ENCODE assay signal across 23 cellular contexts in the genomic region with DNA sequence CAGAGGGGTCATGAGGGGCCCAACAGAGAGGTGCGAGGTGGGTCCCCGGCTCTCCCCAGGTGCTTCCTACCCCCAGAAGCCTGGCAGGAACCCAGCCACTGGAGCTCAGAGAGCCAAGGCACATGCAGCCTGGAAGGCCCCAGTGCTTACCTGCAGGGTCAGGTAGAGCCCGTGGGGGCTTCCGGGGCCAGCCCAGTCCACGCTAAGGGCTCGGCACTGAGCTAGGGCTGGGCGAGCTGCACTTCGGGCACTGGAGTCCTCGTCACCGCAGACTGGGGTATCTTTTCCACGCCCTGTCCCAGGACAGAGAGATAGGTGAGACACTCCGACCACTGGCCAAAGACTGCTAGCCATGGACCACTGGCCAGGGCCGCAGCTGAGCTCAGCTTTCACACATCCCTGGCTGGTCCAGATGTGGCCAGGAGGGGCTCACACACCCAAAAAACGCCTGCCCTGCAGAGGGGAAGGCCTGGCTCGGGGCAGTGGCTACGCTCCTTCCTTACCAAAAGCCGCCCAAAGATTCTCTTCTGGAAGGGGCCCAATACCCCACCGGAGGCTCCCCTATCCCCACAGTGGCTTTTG. TPM values are rescaled to one million over a fixed set of nuclear protein-coding genes. Genes with fewer than 3 reads are reported as not detected.
A peak's percentile ranks its signal among the peaks of the same experiment; 100 is the strongest.
DNase-seq lines count a peak whose midpoint lies in the region; ATAC-seq, FAIRE-seq and TF ChIP-seq lines count a peak whose summit lies in the region.
"Had no signal": no experiment of that assay in that cellular context is flagged by ENCODE, and none has a peak within 500 bp of the region (broad histone marks: within the 10 kb centered on the region; RNA-seq: fewer than 3 reads in every experiment).

No MANE protein-coding gene starts in this region.

- dilution Hi-C loops in IMR-90 (cut with HindIII; ENCODE audit: low sequenced_read_pairs, unreplicated experiment): no loop called here

- ATAC-seq in A549 (peak in 1 of 2 experiments; percentile 3; a peak in 3 of 6 replicates), IMR-90 (ENCODE audit: low read depth) (no peak), GM12878 (peak; percentile 10; the same call in 1 of the 3 replicates)
- ATAC-seq in naive thymus-derived CD4-positive, alpha-beta T cell: no peak

- H2BK15ac ChIP-seq in IMR-90 (ENCODE audit: low read depth, low read length) (no peak overlapping the region), mesendoderm (replicated peaks; ENCODE audit: low read depth) (no peak overlapping the region)

- H3K4me3 Mint-ChIP-seq in naive thymus-derived CD4-positive, alpha-beta T cell: no peak overlapping the region
- H3K4me3 Mint-ChIP-seq: activated CD4-positive, alpha-beta T cell treated with anti-CD3 and anti-CD28 coated beads, Interleukin-2, amount 10 ng/mL, durations not matched to agents 7 days and 5 days; CD4-positive, alpha-beta memory T cell; immature natural killer cell; stimulated activated effector memory CD8-positive, alpha-beta T cell treated with anti-CD3 and anti-CD28 coated beads, Interleukin-12 subunit alpha, Interleukin-12 subunit beta, amount 100 ng/mL, for 72 hours; T-cell had no signal

- no peak overlapping the region for H2BK20ac ChIP-seq in IMR-90 (ENCODE audit: low read depth, low read length)

- H3K14ac ChIP-seq in IMR-90 (replicated peaks; ENCODE audit: low read depth, low read length): no peak overlapping the region

- no peaks in the 10 kb centered on the region for H3K36me3 Mint-ChIP-seq in naive thymus-derived CD4-positive, alpha-beta T cell
- H3K36me3 Mint-ChIP-seq: CD4-positive, alpha-beta memory T cell; T-cell had no signal

- TF ChIP-seq POLR2A in A549 (IDR thresholded peaks at IDR 0.05; ENCODE audit: low read length) (no peak), IMR-90 (IDR thresholded peaks at IDR 0.05; ENCODE audit: low read depth, low read length) (no peak), GM12878 (IDR thresholded peaks at IDR 0.05; ENCODE audit: low read depth, low read length) (no peak)

- TF ChIP-seq RAD21 in A549 (conservative IDR thresholded peaks at IDR 0.05 in 1 of 2, IDR thresholded peaks at IDR 0.05 in 1 of 2) (no peak), IMR-90 (IDR thresholded peaks at IDR 0.05; ENCODE audit: low read length) (no peak), GM12878 (IDR thresholded peaks at IDR 0.05; ENCODE audit: insufficient read depth, low read depth, low read length) (no peak)

- H2BK120ac ChIP-seq in IMR-90 (ENCODE audit: low read depth, low read length) (no peak overlapping the region), mesendoderm (ENCODE audit: low read depth, low read length) (no peak overlapping the region)

- H3K27me3 ChIP-seq in IMR-90 (ENCODE audit: control insufficient read depth, insufficient read depth, low read length) (no peaks in the 10 kb centered on the region), GM12878 (replicated peaks in 1 of 2; ENCODE audit: control insufficient read depth in 2 of 2, insufficient read depth in 2 of 2, low read length in 1 of 2) (no peaks in the 10 kb centered on the region), mesendoderm (ENCODE audit: insufficient read depth, low read length, poor library complexity) (no peaks in the 10 kb centered on the region)
- H3K27me3 ChIP-seq in naive thymus-derived CD4-positive, alpha-beta T cell (ENCODE audit: control insufficient read depth in 2 of 2, insufficient read depth in 2 of 2, low read length in 2 of 2): no peaks in the 10 kb centered on the region
- H3K27me3 ChIP-seq: ascending aorta, cardiac muscle cell had no signal

- peaks cover 0 to 14% (median 3%) of the 10 kb centered on the region in 5 donors for H3K27me3 Mint-ChIP-seq in naive thymus-derived CD4-positive, alpha-beta T cell

- CTCF ChIA-PET in A549 (lab: Yijun Ruan, JAX) (interaction anchor here (0.7 to 15.8 kb wide), 20 partner anchors 9 to 219 kb away, joined by 3 to 164 read pairs (median 6); partner anchors contain the start of genes ADGRG3, USB1 and ZNF319), IMR-90 (lab: Yijun Ruan, JAX) (interaction anchor here (1.0 to 1.8 kb wide), 2 partner anchors 13 to 68 kb away, joined by 3 to 7 read pairs; no protein-coding TSS in a partner anchor), GM12878 (lab: Yijun Ruan, JAX) (interaction anchor here (1.0 to 2.2 kb wide), 9 partner anchors 12 to 210 kb away, joined by 3 to 6 read pairs (median 3); no protein-coding TSS in a partner anchor)
- CTCF ChIA-PET in naive thymus-derived CD4-positive, alpha-beta T cell (lab: Charles Lee): interaction anchor here (0.6 kb wide), 1 partner anchor 1040 kb away, joined by 5 read pairs; no protein-coding TSS in a partner anchor

- H3K79me1 ChIP-seq in IMR-90 (ENCODE audit: low read depth in 1 of 2, low read length in 2 of 2) (peaks cover 10 to 72% of the 10 kb centered on the region in 2 experiments), mesendoderm (ENCODE audit: low read length) (peaks cover 6% of the 10 kb centered on the region)

- POLR2A ChIA-PET in A549 (lab: Yijun Ruan, JAX) (interaction anchor here (0.6 to 1.5 kb wide), 8 partner anchors 9 to 69 kb away, joined by 3 to 7 read pairs (median 4); partner anchors contain the start of gene KATNB1), IMR-90 (lab: Charles Lee; ENCODE audit: unreplicated experiment) (no interaction called here), GM12878 (lab: Charles Lee) (no interaction called here)
- POLR2A ChIA-PET in naive thymus-derived CD4-positive, alpha-beta T cell (lab: Charles Lee): no interaction called here

- H2AFZ ChIP-seq in IMR-90 (replicated peaks; ENCODE audit: low read length, poor library complexity) (no peak overlapping the region), GM12878 (ENCODE audit: control insufficient read depth, low read depth, low read length) (no peak overlapping the region)

- H3K4me2 ChIP-seq in A549 (peak overlapping the region; percentile 100), IMR-90 (ENCODE audit: low read depth, low read length) (no peak overlapping the region), GM12878 (ENCODE audit: control insufficient read depth, insufficient read depth) (no peak overlapping the region), mesendoderm (ENCODE audit: low read length) (no peak overlapping the region)

- no peak overlapping the region for H4K8ac ChIP-seq in IMR-90 (ENCODE audit: low read depth in 2 of 2, low read length in 2 of 2)
- no peak overlapping the region for H4K8ac ChIP-seq in mesendoderm (ENCODE audit: low read depth, low read length)

- H3K27ac ChIP-seq in A549: peak overlapping the region; percentile 91 to 100
- H3K27ac ChIP-seq in IMR-90 (ENCODE audit: insufficient read depth, low read length): no peak overlapping the region
- no peak overlapping the region for H3K27ac ChIP-seq in GM12878 (ENCODE audit: control insufficient read depth, insufficient read depth)
- peak overlapping the region; percentile 5 for H3K27ac ChIP-seq in mesendoderm (ENCODE audit: low read depth, low read length)
- no peak overlapping the region for H3K27ac ChIP-seq in naive thymus-derived CD4-positive, alpha-beta T cell (ENCODE audit: low read depth, low read length)
- H3K27ac ChIP-seq: ascending aorta, cardiac muscle cell, epithelial cell of prostate, neutrophil, prostate gland had no signal

- H3K4ac ChIP-seq in IMR-90 (ENCODE audit: low read depth, low read length): no peak overlapping the region
- no peak overlapping the region for H3K4ac ChIP-seq in mesendoderm (ENCODE audit: low read depth, low read length)

- H3K4me1 ChIP-seq in A549 (peaks cover 55% of the 10 kb centered on the region), IMR-90 (ENCODE audit: control insufficient read depth, insufficient read depth, low read length) (peaks cover 8% of the 10 kb centered on the region), GM12878 (ENCODE audit: control insufficient read depth, insufficient read depth, low read length) (no peaks in the 10 kb centered on the region), mesendoderm (ENCODE audit: control insufficient read depth, low read depth, low read length) (peaks cover 24% of the 10 kb centered on the region)
- H3K4me1 ChIP-seq in naive thymus-derived CD4-positive, alpha-beta T cell (ENCODE audit: control insufficient read depth in 2 of 2, insufficient read depth in 2 of 2, low read length in 2 of 2): no peaks in the 10 kb centered on the region
- H3K4me1 ChIP-seq: prostate gland had no signal

- H3K4me3 ChIP-seq in A549 (peak overlapping the region; percentile 17; the same call in 1 of the 3 replicates), IMR-90 (ENCODE audit: insufficient read depth, low read depth, low read length) (no peak overlapping the region), GM12878 (no peak overlapping the region), mesendoderm (ENCODE audit: low read length) (no peak overlapping the region)
- no peak overlapping the region for H3K4me3 ChIP-seq in naive thymus-derived CD4-positive, alpha-beta T cell (ENCODE audit: low read length)
- H3K4me3 ChIP-seq: ascending aorta, cardiac muscle cell, prostate gland had no signal

- H4K20me1 ChIP-seq in IMR-90 (ENCODE audit: insufficient read depth, low read length): peaks cover 30% of the 10 kb centered on the region
- no peaks in the 10 kb centered on the region for H4K20me1 ChIP-seq in GM12878 (ENCODE audit: control insufficient read depth, insufficient read depth)

- H3K18ac ChIP-seq in IMR-90 (ENCODE audit: low read depth, low read length) (no peak overlapping the region), mesendoderm (ENCODE audit: low read length) (no peak overlapping the region)

- H3K9ac ChIP-seq in IMR-90 (ENCODE audit: low read depth, low read length) (no peak overlapping the region), GM12878 (ENCODE audit: control insufficient read depth, insufficient read depth, low read length) (no peak overlapping the region), mesendoderm (ENCODE audit: low read length) (peak overlapping the region; percentile 34)

- H3K56ac ChIP-seq in IMR-90 (ENCODE audit: extremely low read depth, insufficient read depth, low read length) (no peak overlapping the region), mesendoderm (ENCODE audit: low read length) (peak overlapping the region; percentile 76)

- H3K36me3 ChIP-seq in IMR-90 (ENCODE audit: control insufficient read depth, insufficient read depth, low read length) (peaks cover 47% of the 10 kb centered on the region), GM12878 (ENCODE audit: control insufficient read depth in 2 of 2, insufficient read depth in 2 of 2, low read length in 1 of 2) (no peaks in the 10 kb centered on the region), mesendoderm (ENCODE audit: control insufficient read depth, insufficient read depth, low read length) (peaks cover 3% of the 10 kb centered on the region)
- H3K36me3 ChIP-seq in naive thymus-derived CD4-positive, alpha-beta T cell (ENCODE audit: control insufficient read depth in 2 of 3, insufficient read depth in 3 of 3, low read length in 3 of 3): no peaks in the 10 kb centered on the region
- H3K36me3 ChIP-seq: cardiac muscle cell, neutrophil, prostate gland had no signal

- DNase-seq in A549 (ENCODE audit: low read depth in 1 of 2, low spot score in 1 of 2) (no peak), IMR-90 (no peak), GM12878 (ENCODE audit: low read depth, low spot score) (no peak), mesendoderm (no peak), NCI-H2196 (lab: John Stamatoyannopoulos, UW; ENCODE audit: unreplicated experiment) (no peak), NOMO-1 treated with dmso at 0.1 percent for 144 hours (lab: John Stamatoyannopoulos, UW; ENCODE audit: unreplicated experiment) (no peak), DMS79 treated with DMSO at 0.1 percent for 48 hours (lab: John Stamatoyannopoulos, UW) (no peak)
- DNase-seq in naive thymus-derived CD4-positive, alpha-beta T cell: no peak
- DNase-seq: effector CD4-positive, alpha-beta T cell; GOT3; NCI-H2029 treated with DMSO at 0.1 percent for 48 hours had no signal

- peaks cover 16% of the 10 kb centered on the region; the same call in 1 of the 2 replicates for H3K9me1 ChIP-seq in IMR-90 (ENCODE audit: insufficient read depth, low read length)

- no peaks in the 10 kb centered on the region for H3K9me3 ChIP-seq in A549
- H3K9me3 ChIP-seq in IMR-90 (ENCODE audit: control insufficient read depth, insufficient read depth, low read length): no peaks in the 10 kb centered on the region
- H3K9me3 ChIP-seq in GM12878 (replicated peaks; ENCODE audit: control insufficient read depth, insufficient read depth, low read length): no peaks in the 10 kb centered on the region
- H3K9me3 ChIP-seq in naive thymus-derived CD4-positive, alpha-beta T cell (ENCODE audit: control insufficient read depth in 2 of 3, low read length in 3 of 3): no peaks in the 10 kb centered on the region
- H3K9me3 ChIP-seq: ascending aorta, neutrophil, prostate gland had no signal

- in situ Hi-C loops in IMR-90 (cut with MboI; ENCODE audit: low sequenced_read_pairs): no loop called here
- in situ Hi-C loops in GM12878 (cut with MboI): no loop called here

- RAD21 ChIA-PET in GM12878 (lab: Charles Lee; ENCODE audit: unreplicated experiment): interaction anchor here (0.7 to 2.2 kb wide), 6 partner anchors 69 to 287 kb away, joined by 3 to 5 read pairs (median 3); no protein-coding TSS in a partner anchor

- intact Hi-C loops in IMR-90 (cut with micrococcal nuclease): no loop called here
- intact Hi-C loops in GM12878 (cut with micrococcal nuclease; ENCODE audit: unreplicated experiment): no loop called here
- intact Hi-C loops in naive thymus-derived CD4-positive, alpha-beta T cell (cut with micrococcal nuclease): no loop called here

- no peak for TF ChIP-seq CTCF in A549 (IDR thresholded peaks at IDR 0.05)
- no peak for TF ChIP-seq CTCF in IMR-90 (conservative IDR thresholded peaks at IDR 0.05; ENCODE audit: low read depth, low read length)
- no peak for TF ChIP-seq CTCF in GM12878 (IDR thresholded peaks at IDR 0.05 in 2 of 3, conservative IDR thresholded peaks at IDR 0.05 in 1 of 3; ENCODE audit: control insufficient read depth in 2 of 3, extremely low read depth in 1 of 3, insufficient read depth in 1 of 3, low read depth in 3 of 3, low read length in 3 of 3)

- H3K79me2 ChIP-seq in GM12878 (ENCODE audit: control insufficient read depth, insufficient read depth, low read length) (no peaks in the 10 kb centered on the region), mesendoderm (ENCODE audit: control insufficient read depth, insufficient read depth, low read length) (no peaks in the 10 kb centered on the region)

- H2BK5ac ChIP-seq in IMR-90 (ENCODE audit: low read depth, low read length, poor library complexity, severe bottlenecking): no peak overlapping the region
- H2BK5ac ChIP-seq in mesendoderm (ENCODE audit: low read length): no peak overlapping the region

- H2AK9ac ChIP-seq in IMR-90 (replicated peaks; ENCODE audit: low read depth, low read length, poor library complexity): peak overlapping the region; percentile 83

- SMC1A ChIA-PET in GM12878 (lab: Charles Lee; ENCODE audit: uncharacterized antibody, unreplicated experiment): interaction anchor here (0.6 to 1.5 kb wide), 5 partner anchors 12 to 219 kb away, joined by 3 to 6 read pairs (median 3); no protein-coding TSS in a partner anchor

- H3K23ac ChIP-seq in IMR-90 (ENCODE audit: low read depth, low read length): no peak overlapping the region
- H3K23ac ChIP-seq in mesendoderm (ENCODE audit: low read length): no peak overlapping the region

- H4K5ac ChIP-seq in IMR-90 (ENCODE audit: low read depth, low read length) (no peak overlapping the region), mesendoderm (ENCODE audit: low read length) (no peak overlapping the region)

- peaks cover 13 to 15% (median 14%) of the 10 kb centered on the region in 7 donors for H3K4me1 Mint-ChIP-seq in naive thymus-derived CD4-positive, alpha-beta T cell

- 84% methylated on average over 17 of the region's 18 CpGs for whole genome bisulfite sequencing in A549 (ENCODE audit: missing lambda C conversion rate)
- WGBS in IMR-90 (ENCODE audit: extremely low coverage in 2 of 2, insufficient read length in 1 of 2), 2 experiments: 92% methylated on average over 8 of the region's 18 CpGs; no CpG with 5 or more reads in 1 of the 2 experiments
- 46% methylated on average over 18 of the region's 18 CpGs for WGBS in GM12878 (ENCODE audit: insufficient coverage, insufficient replicate concordance, low lambda C conversion rate, missing lambda C conversion rate)
- WGBS in mesendoderm (ENCODE audit: extremely low coverage, insufficient coverage, low lambda C conversion rate): no CpG with 5 or more reads among the region's 18 CpGs

- H2AK5ac ChIP-seq in IMR-90 (ENCODE audit: low read depth, low read length) (no peak overlapping the region), mesendoderm (ENCODE audit: low read length) (no peak overlapping the region)

- no TSS peak for BruUV-seq in IMR-90 (replicated peaks; lab: Mats Ljungman, UMichigan)
- no TSS peak for BruUV-seq in GM12878 (replicated peaks; lab: Mats Ljungman, UMichigan)

- TF ChIP-seq EP300 in A549 (IDR thresholded peaks at IDR 0.05): no peak
- no peak for TF ChIP-seq EP300 in GM12878 (IDR thresholded peaks at IDR 0.05; ENCODE audit: borderline replicate concordance in 1 of 2, control insufficient read depth in 1 of 2, low read depth in 2 of 2, low read length in 2 of 2)

- no peak overlapping the region for H3K27ac Mint-ChIP-seq in naive thymus-derived CD4-positive, alpha-beta T cell
- H3K27ac Mint-ChIP-seq: activated CD4-positive, alpha-beta T cell treated with anti-CD3 and anti-CD28 coated beads, Interleukin-2, amount 10 ng/mL, durations not matched to agents 7 days and 5 days; CD4-positive, alpha-beta memory T cell; stimulated activated effector memory CD8-positive, alpha-beta T cell treated with anti-CD3 and anti-CD28 coated beads, Interleukin-12 subunit alpha, Interleukin-12 subunit beta, amount 100 ng/mL, for 72 hours; T-cell had no signal

- H3K9me3 Mint-ChIP-seq in naive thymus-derived CD4-positive, alpha-beta T cell: peaks cover 0 to 1% (median 0%) of the 10 kb centered on the region in 11 donors
- H3K9me3 Mint-ChIP-seq: activated CD4-positive, alpha-beta T cell treated with anti-CD3 and anti-CD28 coated beads, Interleukin-2, amount 10 ng/mL, durations not matched to agents 7 days and 5 days; CD4-positive, alpha-beta memory T cell; immature natural killer cell; stimulated activated effector memory CD8-positive, alpha-beta T cell treated with anti-CD3 and anti-CD28 coated beads, Interleukin-12 subunit alpha, Interleukin-12 subunit beta, amount 100 ng/mL, for 72 hours; T-cell had no signal

- no peak overlapping the region for H4K91ac ChIP-seq in IMR-90 (ENCODE audit: insufficient read depth, low read depth, low read length)

- no peak for FAIRE-seq in A549 (lab: Jason Lieb, UNC)
- no peak for FAIRE-seq in GM12878 (lab: Jason Lieb, UNC)
- FAIRE-seq: colon, RCC 7860 had no signal

RNA-seq across cellular contexts. Expression of gene KIFC3, which starts 7.4 kb away (rescaled TPM):
- polyA plus RNA-seq in A549 (2011; rRNA removed) (127 and 128 TPM in 2 replicates), A549 (2017; fragmentation: RNase III; extraction: RNeasy Plus Mini Kit Qiagen cat#74134 plus additional on column Dnase treatment) (171 to 180 TPM (median 178 TPM) in 3 replicates), IMR-90 (2012; rRNA removed) (62.5 and 66.6 TPM in 2 replicates), GM12878 (2011; rRNA removed) (0.26 TPM in 2 replicates), GM12878 (2014; fragmentation: Illumina TruSeq; extraction: Trizol) (not detected in 2 replicates), GM12878 (2014; fragmentation: Nextera tagmentation; extraction: Ambion mirVana) (not detected), GM12878 (2014; rRNA removed) (0.08 and 0.22 TPM in 2 replicates), GM12878 (2016; fragmentation: Nextera tagmentation; extraction: Ambion mirVana) (1 to 10 TPM in 1 of 2 experiments, under 1 TPM in 1; 0.46 to 1.2 TPM)
- 236 and 291 TPM in 2 replicates for polyA plus RNA-seq in A549 (2012; cell fraction: cytosol; rRNA removed)
- 781 and 955 TPM in 2 replicates for polyA plus RNA-seq in A549 (2012; cell fraction: nucleus; rRNA removed)
- 225 and 333 TPM in 2 replicates for polyA minus RNA-seq in A549 (2011; rRNA and poly(A)+ RNA removed)
- total RNA-seq in IMR-90 (2012; rRNA removed) (38.3 and 48.6 TPM in 2 replicates), GM12878 (2014; rRNA removed) (0.23 and 0.49 TPM in 2 replicates), GM12878 (2014; rRNA removed; fragmentation: Illumina TruSeq; extraction: Trizol) (0.22 TPM in 1 of 2 replicates, not detected in the other), GM12878 (2021) (0.82 and 1.3 TPM in 2 replicates)
- polyA plus RNA-seq in IMR-90 (2012; cell fraction: cytosol; rRNA removed): 43.3 and 62.3 TPM in 2 replicates
- 123 and 327 TPM in 2 replicates for polyA plus RNA-seq in IMR-90 (2012; cell fraction: nucleus; rRNA removed; ENCODE audit: low replicate concordance)
- total RNA-seq in GM12878 (2013; cell fraction: nucleolus; rRNA removed): 0.56 TPM in 1 of 2 replicates, not detected in the other
- polyA plus RNA-seq in GM12878 (2011; ENCODE audit: low read depth): not detected
- 0.15 and 0.43 TPM in 2 replicates for polyA plus RNA-seq in GM12878 (2011; cell fraction: cytosol; rRNA removed)
- polyA plus RNA-seq in GM12878 (2011; cell fraction: nucleus; rRNA removed): 0.39 and 0.90 TPM in 2 replicates
- 0.42 and 0.73 TPM in 2 replicates for polyA plus RNA-seq in GM12878 (2012)
- 0.10 and 0.15 TPM in 2 replicates for polyA minus RNA-seq in GM12878 (2011; rRNA and poly(A)+ RNA removed)
- 0.94 and 3.2 TPM in 2 replicates for polyA minus RNA-seq in GM12878 (2011; cell fraction: cytosol; rRNA and poly(A)+ RNA removed)
- 0.12 and 0.48 TPM in 2 replicates for polyA minus RNA-seq in GM12878 (2011; cell fraction: nucleus; rRNA and poly(A)+ RNA removed)
- polyA plus RNA-seq in mesendoderm (2013, experiment 1 of 2): 13.8 TPM
- 14.1 TPM for polyA plus RNA-seq in mesendoderm (2013, experiment 2 of 2)
- 1 to 10 TPM in 2 of 5 experiments, under 1 TPM in 2, not detected in 1; 0.73 to 9.2 (median 1.6) TPM for total RNA-seq in naive thymus-derived CD4-positive, alpha-beta T cell
- not detected for polyA plus RNA-seq in naive thymus-derived CD4-positive, alpha-beta T cell
- total RNA-seq: activated CD4-positive, alpha-beta T cell treated with anti-CD3 and anti-CD28 coated beads, Interleukin-2, amount 10 ng/mL, durations not matched to agents 7 days and 5 days had no signal
- polyA plus RNA-seq: CD4-positive, alpha-beta memory T cell had no signal

RNA-seq across cellular contexts. Expression of gene KATNB1, which starts 59.4 kb away (rescaled TPM):
- 18.6 and 21.1 TPM in 2 replicates for polyA plus RNA-seq in A549 (2011; rRNA removed)
- polyA plus RNA-seq in A549 (2012; cell fraction: cytosol; rRNA removed): 43.2 and 53.0 TPM in 2 replicates
- polyA plus RNA-seq in A549 (2012; cell fraction: nucleus; rRNA removed): 124 and 158 TPM in 2 replicates
- 18.1 to 21.0 TPM (median 19.1 TPM) in 3 replicates for polyA plus RNA-seq in A549 (2017; fragmentation: RNase III; extraction: RNeasy Plus Mini Kit Qiagen cat#74134 plus additional on column Dnase treatment)
- polyA minus RNA-seq in A549 (2011; rRNA and poly(A)+ RNA removed): 14.3 and 22.3 TPM in 2 replicates
- 10.9 and 14.2 TPM in 2 replicates for total RNA-seq in IMR-90 (2012; rRNA removed)
- polyA plus RNA-seq in IMR-90 (2012; rRNA removed): 23.5 and 27.6 TPM in 2 replicates
- 15.9 and 23.1 TPM in 2 replicates for polyA plus RNA-seq in IMR-90 (2012; cell fraction: cytosol; rRNA removed)
- polyA plus RNA-seq in IMR-90 (2012; cell fraction: nucleus; rRNA removed; ENCODE audit: low replicate concordance): 67.2 and 166 TPM in 2 replicates
- total RNA-seq in GM12878 (2013; cell fraction: nucleolus; rRNA removed): 18.3 and 26.5 TPM in 2 replicates
- total RNA-seq in GM12878 (2014; rRNA removed): 24.0 and 24.1 TPM in 2 replicates
- 7.8 and 10.7 TPM in 2 replicates for total RNA-seq in GM12878 (2014; rRNA removed; fragmentation: Illumina TruSeq; extraction: Trizol)
- total RNA-seq in GM12878 (2021): 25.8 and 27.7 TPM in 2 replicates
- polyA plus RNA-seq in GM12878 (2011; ENCODE audit: low read depth): 7.9 TPM
- 5.1 and 15.3 TPM in 2 replicates for polyA plus RNA-seq in GM12878 (2011; rRNA removed)
- polyA plus RNA-seq in GM12878 (2011; cell fraction: cytosol; rRNA removed): 13.4 and 19.4 TPM in 2 replicates
- polyA plus RNA-seq in GM12878 (2011; cell fraction: nucleus; rRNA removed): 78.9 and 80.5 TPM in 2 replicates
- polyA plus RNA-seq in GM12878 (2012): 16.1 and 17.2 TPM in 2 replicates
- 1.1 and 10.4 TPM in 2 replicates for polyA plus RNA-seq in GM12878 (2014; fragmentation: Illumina TruSeq; extraction: Trizol)
- 1 to 10 TPM in 1 of 2 experiments, under 1 TPM in 1; 0.71 to 1.4 TPM for polyA plus RNA-seq in GM12878 (2014; fragmentation: Nextera tagmentation; extraction: Ambion mirVana)
- polyA plus RNA-seq in GM12878 (2014; rRNA removed): 23.7 and 23.8 TPM in 2 replicates
- 10 to 100 TPM; 37.7 to 46.5 TPM for polyA plus RNA-seq in GM12878 (2016; fragmentation: Nextera tagmentation; extraction: Ambion mirVana)
- polyA minus RNA-seq in GM12878 (2011; rRNA and poly(A)+ RNA removed): 12.3 and 20.5 TPM in 2 replicates
- 9.7 and 11.0 TPM in 2 replicates for polyA minus RNA-seq in GM12878 (2011; cell fraction: cytosol; rRNA and poly(A)+ RNA removed)
- 16.2 and 25.2 TPM in 2 replicates for polyA minus RNA-seq in GM12878 (2011; cell fraction: nucleus; rRNA and poly(A)+ RNA removed)
- polyA plus RNA-seq in mesendoderm (2013, experiment 1 of 2): 30.2 TPM
- 30.1 TPM for polyA plus RNA-seq in mesendoderm (2013, experiment 2 of 2)
- total RNA-seq in naive thymus-derived CD4-positive, alpha-beta T cell: 10 to 100 TPM; 20.4 to 30.4 (median 26.0) TPM
- polyA plus RNA-seq in naive thymus-derived CD4-positive, alpha-beta T cell: 10 to 100 TPM; 25.2 to 32.9 TPM

Comparison
In these comparisons a context has a peak if more than half of its experiments do, and no peak if none do; other contexts are left out.
1. H3K27ac ChIP-seq: peak in A549 (2 of 2) and mesendoderm (single experiment); none in IMR-90 (single experiment), GM12878 (single experiment) and naive thymus-derived CD4-positive, alpha-beta T cell (single experiment).
2. RNA of gene KIFC3, which starts 7.4 kb away (polyA plus RNA-seq): 127 to 955 TPM in A549 and 43.3 to 327 TPM in IMR-90; not detected in naive thymus-derived CD4-positive, alpha-beta T cell and 0.08 to 1.2 TPM in GM12878; every median in the first group is over 10 times any median in the second.